1 cellular context compared by ENCODE assay signal in genomic region chr2:88733155-88733902, GRCh38.
TF ChIP-seq lines count a peak whose summit lies in the region.

No MANE protein-coding gene starts in this region.

TF ChIP-seq in GM12878, 131 proteins besides CTCF, POLR2A, EP300 and RAD21 (continued from another document):
- TF ChIP-seq MLLT1 (IDR thresholded peaks at IDR 0.05) (no peak), EED (IDR thresholded peaks at IDR 0.05; ENCODE audit: low read depth) (no peak)
TF ChIP-seq in GM12878: peak in this region for 0.
